In the genomic region with DNA sequence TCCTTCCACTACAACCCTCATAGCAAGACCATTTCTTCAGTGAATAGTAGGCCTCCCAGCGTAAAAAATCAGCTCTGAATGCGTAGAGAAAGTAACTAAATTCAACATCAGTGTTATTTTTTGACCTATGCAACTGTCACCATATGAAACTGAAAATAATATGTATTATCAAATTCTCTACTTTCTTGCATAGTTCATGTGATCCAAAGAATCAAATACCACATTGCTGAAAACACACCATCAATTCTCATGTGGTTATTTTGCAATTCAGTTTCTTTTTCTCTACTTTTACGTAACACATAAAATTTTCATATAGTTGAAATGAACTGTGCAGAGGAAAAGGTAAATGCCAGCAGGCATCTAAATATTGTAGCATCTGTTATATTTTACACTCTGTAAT, we compare ENCODE assay signal across 25 cellular contexts.
"Had no signal": no experiment of that assay in that cellular context is flagged by ENCODE, and none has a peak within 500 bp of the region (broad histone marks: within the 10 kb centered on the region; RNA-seq: fewer than 3 reads in every experiment).

No MANE protein-coding gene starts in this region.

- H3K9me3 ChIP-seq: SJSA1 had no signal

- H3K4me1 ChIP-seq: SJSA1 had no signal

- H3K4me3 ChIP-seq: SJSA1, SK-N-MC had no signal

- H3K27me3 ChIP-seq: SJSA1 had no signal

- H3K27ac ChIP-seq: SJSA1, SK-N-MC had no signal

- DNase-seq: IMR-90, Karpas-422, KG1, MM.1S, NCI-H1092 treated with DMSO at 0.1 percent for 48 hours, NCI-H1436 treated with DMSO at 0.1 percent for 48 hours, NCI-H187, NCI-H2029, NCI-H2081 treated with DMSO at 0.1 percent for 48 hours, NCI-H2171, NCI-H226, NCI-H446, NCI-H510A, NCI-H524 treated with DMSO at 0.1 percent for 48 hours, NCI-H69, NCI-H774, Right ventricle myocardium superior, RPMI8226, SIG-M5, SW 1271, T-cell had no signal

- H3K36me3 ChIP-seq: SJSA1 had no signal

- FAIRE-seq: HepG2, RCC 7860 had no signal

- ATAC-seq: HepG2, T-cell had no signal
